In genomic region chr20:49039854-49040253, GRCh38 we compare ENCODE assay signal across 20 cellular contexts. TPM values are rescaled to one million over a fixed set of nuclear protein-coding genes. Genes with fewer than 3 reads are reported as not detected.
DNase-seq lines count a peak whose midpoint lies in the region; ATAC-seq, FAIRE-seq and TF ChIP-seq lines count a peak whose summit lies in the region.
"Had no signal": no experiment of that assay in that cellular context is flagged by ENCODE, and none has a peak within 500 bp of the region (broad histone marks: within the 10 kb centered on the region; RNA-seq: fewer than 3 reads in every experiment).

No MANE protein-coding gene starts in this region.

- H3K27me3 ChIP-seq in CD4-positive, CD25-positive, alpha-beta regulatory T cell (ENCODE audit: control insufficient read depth, insufficient read depth, low read length), result no peaks in the 10 kb centered on the region
- H3K27me3 ChIP-seq in IMR-90 (ENCODE audit: control insufficient read depth, insufficient read depth, low read length) (no peaks in the 10 kb centered on the region), HepG2 (ENCODE audit: control insufficient read depth in 1 of 2, insufficient read depth in 2 of 2, low read length in 2 of 2) (no peaks in the 10 kb centered on the region)
- H3K27me3 ChIP-seq: BLaER1 had no signal

- no peak overlapping the region for H2BK15ac ChIP-seq in IMR-90 (ENCODE audit: low read depth, low read length)

- no peak overlapping the region for H2BK5ac ChIP-seq in IMR-90 (ENCODE audit: low read depth, low read length, poor library complexity, severe bottlenecking)

- H3K36me3 Mint-ChIP-seq in CD4-positive, CD25-positive, alpha-beta regulatory T cell, result no peaks in the 10 kb centered on the region

- no peaks in the 10 kb centered on the region for H3K9me3 ChIP-seq in CD4-positive, CD25-positive, alpha-beta regulatory T cell (ENCODE audit: control insufficient read depth in 2 of 2, low read length in 2 of 2)
- H3K9me3 ChIP-seq in IMR-90 (ENCODE audit: control insufficient read depth, insufficient read depth, low read length), result no peaks in the 10 kb centered on the region
- H3K9me3 ChIP-seq in HepG2 (ENCODE audit: low read length), result no peaks in the 10 kb centered on the region
- H3K9me3 ChIP-seq: BLaER1 had no signal

- POLR2A ChIA-PET in IMR-90 (lab: Charles Lee; ENCODE audit: unreplicated experiment) (no interaction called here), HepG2 (lab: Yijun Ruan, JAX) (no interaction called here)

- H4K8ac ChIP-seq in IMR-90 (ENCODE audit: low read depth in 2 of 2, low read length in 2 of 2), result no peak overlapping the region

- H3K4me3 ChIP-seq in CD4-positive, CD25-positive, alpha-beta regulatory T cell (ENCODE audit: low read depth, low read length), result no peak overlapping the region
- H3K4me3 ChIP-seq in IMR-90 (ENCODE audit: insufficient read depth, low read depth, low read length) (no peak overlapping the region), HepG2 (replicated peaks in 1 of 3; ENCODE audit: insufficient read depth in 1 of 3, low read depth in 2 of 3, low read length in 3 of 3) (no peak overlapping the region)
- H3K4me3 ChIP-seq: BLaER1, GM12878 had no signal

- dilution Hi-C loops in IMR-90 (cut with HindIII; ENCODE audit: low sequenced_read_pairs, unreplicated experiment), result no loop called here

- no peaks in the 10 kb centered on the region; a peak in 1 of 4 replicates for H3K79me1 ChIP-seq in IMR-90 (ENCODE audit: low read depth in 1 of 2, low read length in 2 of 2)

- TF ChIP-seq EP300 in HepG2 (IDR thresholded peaks at IDR 0.05; ENCODE audit: low read depth in 2 of 2, low read length in 2 of 2) (no peak), HepG2 (CRISPR knock-in tag; IDR thresholded peaks at IDR 0.05; ENCODE audit: borderline replicate concordance) (no peak)

- no peak overlapping the region for H3K56ac ChIP-seq in IMR-90 (ENCODE audit: extremely low read depth, insufficient read depth, low read length)

- no peak overlapping the region for H3K4ac ChIP-seq in IMR-90 (ENCODE audit: low read depth, low read length)

- H3K4me1 Mint-ChIP-seq in CD4-positive, CD25-positive, alpha-beta regulatory T cell, result peaks cover 7 to 21% (median 14%) of the 10 kb centered on the region in 4 donors

- H3K18ac ChIP-seq in IMR-90 (ENCODE audit: low read depth, low read length), result no peak overlapping the region

- no peaks in the 10 kb centered on the region for H3K9me3 Mint-ChIP-seq in CD4-positive, CD25-positive, alpha-beta regulatory T cell
- H3K9me3 Mint-ChIP-seq: CD14-positive monocyte, HFFc6 had no signal

- no peak overlapping the region for H3K23ac ChIP-seq in IMR-90 (ENCODE audit: low read depth, low read length)

- H4K91ac ChIP-seq in IMR-90 (ENCODE audit: insufficient read depth, low read depth, low read length), result no peak overlapping the region

- H2AK5ac ChIP-seq in IMR-90 (ENCODE audit: low read depth, low read length), result no peak overlapping the region

- no peak overlapping the region for H2BK20ac ChIP-seq in IMR-90 (ENCODE audit: low read depth, low read length)

- no peak overlapping the region for H3K27ac ChIP-seq in CD4-positive, CD25-positive, alpha-beta regulatory T cell (ENCODE audit: insufficient read depth, low read length, poor library complexity, severe bottlenecking)
- H3K27ac ChIP-seq in IMR-90 (ENCODE audit: insufficient read depth, low read length) (no peak overlapping the region), HepG2 (ENCODE audit: extremely low read length, insufficient read depth, low read length) (no peak overlapping the region)
- H3K27ac ChIP-seq: BLaER1 had no signal

- H3K4me2 ChIP-seq in IMR-90 (ENCODE audit: low read depth, low read length), result no peak overlapping the region
- H3K4me2 ChIP-seq in HepG2 (ENCODE audit: low read depth, low read length), result no peak overlapping the region
- H3K4me2 ChIP-seq: BLaER1 had no signal

- H4K5ac ChIP-seq in IMR-90 (ENCODE audit: low read depth, low read length), result no peak overlapping the region

- H2BK120ac ChIP-seq in IMR-90 (ENCODE audit: low read depth, low read length), result no peak overlapping the region

- H2AFZ ChIP-seq in IMR-90 (replicated peaks; ENCODE audit: low read length, poor library complexity), result no peak overlapping the region
- H2AFZ ChIP-seq in HepG2 (ENCODE audit: low read length), result no peak overlapping the region

- H4K20me1 ChIP-seq in IMR-90 (ENCODE audit: insufficient read depth, low read length) (no peaks in the 10 kb centered on the region; the same call in 1 of the 2 replicates), HepG2 (ENCODE audit: insufficient read depth, low read length) (no peaks in the 10 kb centered on the region)

- H3K9ac ChIP-seq in IMR-90 (ENCODE audit: low read depth, low read length) (no peak overlapping the region), HepG2 (ENCODE audit: insufficient read depth, low read depth, low read length) (no peak overlapping the region)
- H3K9ac ChIP-seq: BLaER1 had no signal

- no peak overlapping the region for H3K14ac ChIP-seq in IMR-90 (replicated peaks; ENCODE audit: low read depth, low read length)

- CTCF ChIA-PET in IMR-90 (lab: Yijun Ruan, JAX), result no interaction called here
- CTCF ChIA-PET in HepG2 (lab: Yijun Ruan, JAX; ENCODE audit: low intra/inter-chr PET ratio, low total read pairs), result no interaction called here

- H3K9me1 ChIP-seq in IMR-90 (ENCODE audit: insufficient read depth, low read length), result no peaks in the 10 kb centered on the region; the same call in 1 of the 2 replicates

- H3K79me2 ChIP-seq in HepG2 (ENCODE audit: insufficient read depth, low read length), result no peaks in the 10 kb centered on the region

- intact Hi-C loops in IMR-90 (cut with micrococcal nuclease), result no loop called here
- intact Hi-C loops in HepG2 (cut with micrococcal nuclease; ENCODE audit: unreplicated experiment), result no loop called here

- H3K4me1 ChIP-seq in CD4-positive, CD25-positive, alpha-beta regulatory T cell (ENCODE audit: control insufficient read depth, insufficient read depth, low read length, poor library complexity, severe bottlenecking), result peaks cover 13% of the 10 kb centered on the region
- no peaks in the 10 kb centered on the region for H3K4me1 ChIP-seq in IMR-90 (ENCODE audit: control insufficient read depth, insufficient read depth, low read length)
- peaks cover 3% of the 10 kb centered on the region; the same call in 1 of the 2 replicates for H3K4me1 ChIP-seq in HepG2 (ENCODE audit: insufficient read depth, low read length)

- TF ChIP-seq POLR2A in IMR-90 (IDR thresholded peaks at IDR 0.05; ENCODE audit: low read depth, low read length) (no peak), HepG2 (IDR thresholded peaks at IDR 0.05; ENCODE audit: insufficient read depth in 1 of 2, low read depth in 2 of 2, low read length in 2 of 2) (no peak)

- peak overlapping the region in 2 of 4 donors; percentile 41 to 53 for H3K4me3 Mint-ChIP-seq in CD4-positive, CD25-positive, alpha-beta regulatory T cell
- H3K4me3 Mint-ChIP-seq: CD14-positive monocyte, HFFc6 had no signal

- in situ Hi-C loops in IMR-90 (cut with MboI; ENCODE audit: low sequenced_read_pairs), result no loop called here
- in situ Hi-C loops in HepG2 (cut with HindIII; ENCODE audit: extremely low pct_ligation_motif_present, low pct_unique_long_range_greater_than_20kb), result no loop called here

- BruUV-seq in IMR-90 (replicated peaks; lab: Mats Ljungman, UMichigan), result no TSS peak
- no TSS peak for BruUV-seq in HepG2 (replicated peaks; lab: Mats Ljungman, UMichigan)

- TF ChIP-seq RAD21 in IMR-90 (IDR thresholded peaks at IDR 0.05; ENCODE audit: low read length), result no peak
- no peak for TF ChIP-seq RAD21 in HepG2 (CRISPR knock-in tag; IDR thresholded peaks at IDR 0.05)

- H2AK9ac ChIP-seq in IMR-90 (replicated peaks; ENCODE audit: low read depth, low read length, poor library complexity), result peak overlapping the region; percentile 28

- no peaks in the 10 kb centered on the region for H3K27me3 Mint-ChIP-seq in CD4-positive, CD25-positive, alpha-beta regulatory T cell

- TF ChIP-seq CTCF in IMR-90 (conservative IDR thresholded peaks at IDR 0.05; ENCODE audit: low read depth, low read length), result no peak
- TF ChIP-seq CTCF in HepG2 (CRISPR knock-in tag; IDR thresholded peaks at IDR 0.05), result no peak

- no peak for FAIRE-seq in HepG2 (lab: Jason Lieb, UNC)
- FAIRE-seq: GM12878, GM19239, HTR-8/SVneo had no signal

- DNase-seq in CD4-positive, CD25-positive, alpha-beta regulatory T cell, result no peak
- DNase-seq in IMR-90, result no peak
- DNase-seq in ecto neural progenitor cell (ENCODE audit: low spot score), result peak; percentile 6
- no peak for DNase-seq in HepG2 (ENCODE audit: low spot score)
- DNase-seq in NCI-H187 treated with DMSO at 0.1 percent for 48 hours (lab: John Stamatoyannopoulos, UW), result no peak
- DNase-seq in GDM1 (lab: John Stamatoyannopoulos, UW), result no peak
- DNase-seq: 8988T, DMS79 treated with DMSO at 0.1 percent for 48 hours, GOT3, H7, HFFc6, KG1 had no signal

- no CpG with 5 or more reads among the region's 5 CpGs for WGBS in IMR-90 (ENCODE audit: extremely low coverage in 2 of 2, insufficient read length in 1 of 2), 2 experiments
- WGBS in HepG2 (ENCODE audit: low lambda C conversion rate), result 88% methylated on average over 5 of the region's 5 CpGs

- no peaks in the 10 kb centered on the region for H3K36me3 ChIP-seq in CD4-positive, CD25-positive, alpha-beta regulatory T cell (ENCODE audit: control insufficient read depth, insufficient read depth, low read length)
- peaks cover under 1% of the 10 kb centered on the region for H3K36me3 ChIP-seq in IMR-90 (ENCODE audit: control insufficient read depth, insufficient read depth, low read length)
- peaks cover 2 to 14% of the 10 kb centered on the region in 2 experiments; a peak in 3 of 5 replicates for H3K36me3 ChIP-seq in HepG2 (replicated peaks in 1 of 2; ENCODE audit: control insufficient read depth in 1 of 2, insufficient read depth in 2 of 2, low read length in 2 of 2)

- peak overlapping the region in 2 of 3 donors; percentile 16 to 65 for H3K27ac Mint-ChIP-seq in CD4-positive, CD25-positive, alpha-beta regulatory T cell
- H3K27ac Mint-ChIP-seq: HFFc6 had no signal

- no peak for ATAC-seq in CD4-positive, CD25-positive, alpha-beta regulatory T cell (ENCODE audit: low read depth in 2 of 2)
- ATAC-seq in IMR-90 (ENCODE audit: low read depth) (no peak), HepG2 (no peak), GM19328 (IDR thresholded peaks at IDR 0.05; ENCODE audit: unreplicated experiment) (no peak), HG03039 (IDR thresholded peaks at IDR 0.05; ENCODE audit: unreplicated experiment) (no peak)
- ATAC-seq: GM12878, HCT116 had no signal

RNA-seq across cellular contexts. Expression of gene CSE1L, which starts 6.3 kb away (rescaled TPM):
- 29.6 TPM for total RNA-seq in CD4-positive, CD25-positive, alpha-beta regulatory T cell
- 10 to 100 TPM; 23.7 to 33.9 (median 24.5) TPM for polyA plus RNA-seq in CD4-positive, CD25-positive, alpha-beta regulatory T cell
- total RNA-seq in IMR-90 (2012; rRNA removed) (81.7 and 114 TPM in 2 replicates), HepG2 (2016; rRNA removed; fragmentation: Illumina TruSeq; extraction: Trizol) (258 and 449 TPM in 2 replicates)
- polyA plus RNA-seq in IMR-90 (2012; rRNA removed) (26.4 and 34.3 TPM in 2 replicates), HepG2 (2011; rRNA removed) (37.1 and 56.9 TPM in 2 replicates)
- polyA plus RNA-seq in IMR-90 (2012; cell fraction: cytosol; rRNA removed), result 4.5 and 7.7 TPM in 2 replicates
- polyA plus RNA-seq in IMR-90 (2012; cell fraction: nucleus; rRNA removed; ENCODE audit: low replicate concordance), result 1.9 and 14.6 TPM in 2 replicates
- total RNA-seq in HepG2 (2016; cell fraction: cytosol; rRNA removed; fragmentation: Illumina TruSeq; extraction: Trizol; ENCODE audit: low read depth), result 62.9 and 72.5 TPM in 2 replicates
- total RNA-seq in HepG2 (2016; cell fraction: insoluble cytoplasmic fraction; rRNA removed; fragmentation: Illumina TruSeq; extraction: Trizol), result 257 and 452 TPM in 2 replicates
- total RNA-seq in HepG2 (2016; cell fraction: membrane; rRNA removed; fragmentation: Illumina TruSeq; extraction: Trizol), result 96.6 and 104 TPM in 2 replicates
- 167 and 185 TPM in 2 replicates for total RNA-seq in HepG2 (2016; cell fraction: nucleus; rRNA removed; fragmentation: Illumina TruSeq; extraction: Trizol)
- 22.6 and 30.5 TPM in 2 replicates for polyA plus RNA-seq in HepG2 (2011; cell fraction: cytosol; rRNA removed)
- 24.7 and 24.9 TPM in 2 replicates for polyA plus RNA-seq in HepG2 (2011; cell fraction: nucleus; rRNA removed)
- 53.3 and 83.9 TPM in 2 replicates for polyA plus RNA-seq in HepG2 (2012)
- polyA plus RNA-seq in HepG2 (2016; cell fraction: cytosol; fragmentation: Illumina TruSeq; extraction: Trizol; ENCODE audit: low read depth), result 18.3 and 22.0 TPM in 2 replicates
- polyA plus RNA-seq in HepG2 (2016; cell fraction: insoluble cytoplasmic fraction; fragmentation: Illumina TruSeq; extraction: Trizol; ENCODE audit: low read depth), result 363 and 386 TPM in 2 replicates
- 45.2 and 49.9 TPM in 2 replicates for polyA plus RNA-seq in HepG2 (2016; cell fraction: membrane; fragmentation: Illumina TruSeq; extraction: Trizol; ENCODE audit: low read depth)
- polyA plus RNA-seq in HepG2 (2016; cell fraction: nucleus; fragmentation: Illumina TruSeq; extraction: Trizol; ENCODE audit: insufficient read depth, low read depth), result 162 and 172 TPM in 2 replicates
- 33.8 and 112 TPM in 2 replicates for polyA minus RNA-seq in HepG2 (2011; rRNA and poly(A)+ RNA removed; ENCODE audit: low replicate concordance)
- polyA minus RNA-seq in HepG2 (2011; cell fraction: cytosol; rRNA and poly(A)+ RNA removed), result 46.4 and 54.2 TPM in 2 replicates
- 58.6 and 66.2 TPM in 2 replicates for polyA minus RNA-seq in HepG2 (2011; cell fraction: nucleus; rRNA and poly(A)+ RNA removed)
